ENCODE assay signal across 1 cellular context in the genomic region with DNA sequence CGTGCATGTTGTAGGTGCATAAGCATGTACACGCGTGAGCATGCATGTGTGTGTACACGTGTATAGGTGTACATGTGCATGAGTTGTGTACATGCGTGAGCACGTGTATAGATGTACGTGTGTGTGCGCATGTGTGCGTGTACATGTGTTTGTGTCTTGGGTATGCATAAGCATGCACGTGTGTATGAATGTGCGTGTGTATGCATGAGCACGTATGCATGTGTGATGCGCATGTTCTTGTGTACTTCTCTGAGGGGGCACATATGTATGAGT.
TF ChIP-seq lines count a peak whose summit lies in the region.

No MANE protein-coding gene starts in this region.

TF ChIP-seq in WTC11, 78 proteins besides CTCF, POLR2A, EP300 and RAD21 (continued from another document):
- TF ChIP-seq, protein P1, sequence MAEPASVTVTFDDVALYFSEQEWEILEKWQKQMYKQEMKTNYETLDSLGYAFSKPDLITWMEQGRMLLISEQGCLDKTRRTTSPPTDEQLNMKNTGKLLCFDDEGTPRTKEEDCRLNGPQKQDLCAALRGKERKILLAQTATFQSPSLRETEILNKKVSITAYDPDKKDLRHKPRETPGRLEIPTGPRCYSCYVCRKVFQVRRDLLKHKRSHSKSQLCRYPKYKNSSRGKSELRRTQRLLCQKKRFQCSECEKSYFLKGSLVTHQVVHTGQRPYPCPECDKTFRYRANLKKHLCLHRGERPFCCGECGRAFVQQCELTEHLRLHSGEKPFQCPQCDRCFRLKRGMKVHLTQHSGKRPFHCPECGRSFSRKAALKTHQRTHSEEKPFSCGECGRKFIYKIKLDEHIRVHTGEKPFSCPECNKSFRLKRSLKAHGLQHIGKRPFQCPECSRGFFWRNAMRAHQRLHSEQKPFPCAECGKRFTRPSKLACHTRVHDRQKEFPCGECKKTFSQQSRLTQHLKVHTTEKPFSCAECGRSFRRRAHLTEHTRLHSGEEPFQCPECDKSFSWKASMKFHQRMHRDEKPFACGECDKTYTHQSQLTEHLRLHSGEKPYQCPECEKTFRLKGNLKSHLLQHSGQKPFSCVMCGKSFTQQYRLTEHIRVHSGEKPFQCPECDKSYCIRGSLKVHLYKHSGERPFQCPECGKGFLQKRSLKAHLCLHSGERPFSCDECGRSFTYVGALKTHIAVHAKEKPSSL (CRISPR knock-in tag; conservative IDR thresholded peaks at IDR 0.05): no peak
- TF ChIP-seq, protein P2, sequence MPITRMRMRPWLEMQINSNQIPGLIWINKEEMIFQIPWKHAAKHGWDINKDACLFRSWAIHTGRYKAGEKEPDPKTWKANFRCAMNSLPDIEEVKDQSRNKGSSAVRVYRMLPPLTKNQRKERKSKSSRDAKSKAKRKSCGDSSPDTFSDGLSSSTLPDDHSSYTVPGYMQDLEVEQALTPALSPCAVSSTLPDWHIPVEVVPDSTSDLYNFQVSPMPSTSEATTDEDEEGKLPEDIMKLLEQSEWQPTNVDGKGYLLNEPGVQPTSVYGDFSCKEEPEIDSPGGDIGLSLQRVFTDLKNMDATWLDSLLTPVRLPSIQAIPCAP (CRISPR knock-in tag; IDR thresholded peaks at IDR 0.05): no peak
- no peak for TF ChIP-seq SOX15 (CRISPR knock-in tag; IDR thresholded peaks at IDR 0.05)
- TF ChIP-seq, protein P3, sequence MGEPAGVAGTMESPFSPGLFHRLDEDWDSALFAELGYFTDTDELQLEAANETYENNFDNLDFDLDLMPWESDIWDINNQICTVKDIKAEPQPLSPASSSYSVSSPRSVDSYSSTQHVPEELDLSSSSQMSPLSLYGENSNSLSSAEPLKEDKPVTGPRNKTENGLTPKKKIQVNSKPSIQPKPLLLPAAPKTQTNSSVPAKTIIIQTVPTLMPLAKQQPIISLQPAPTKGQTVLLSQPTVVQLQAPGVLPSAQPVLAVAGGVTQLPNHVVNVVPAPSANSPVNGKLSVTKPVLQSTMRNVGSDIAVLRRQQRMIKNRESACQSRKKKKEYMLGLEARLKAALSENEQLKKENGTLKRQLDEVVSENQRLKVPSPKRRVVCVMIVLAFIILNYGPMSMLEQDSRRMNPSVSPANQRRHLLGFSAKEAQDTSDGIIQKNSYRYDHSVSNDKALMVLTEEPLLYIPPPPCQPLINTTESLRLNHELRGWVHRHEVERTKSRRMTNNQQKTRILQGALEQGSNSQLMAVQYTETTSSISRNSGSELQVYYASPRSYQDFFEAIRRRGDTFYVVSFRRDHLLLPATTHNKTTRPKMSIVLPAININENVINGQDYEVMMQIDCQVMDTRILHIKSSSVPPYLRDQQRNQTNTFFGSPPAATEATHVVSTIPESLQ (CRISPR knock-in tag; IDR thresholded peaks at IDR 0.05): no peak
- TF ChIP-seq, protein P4, sequence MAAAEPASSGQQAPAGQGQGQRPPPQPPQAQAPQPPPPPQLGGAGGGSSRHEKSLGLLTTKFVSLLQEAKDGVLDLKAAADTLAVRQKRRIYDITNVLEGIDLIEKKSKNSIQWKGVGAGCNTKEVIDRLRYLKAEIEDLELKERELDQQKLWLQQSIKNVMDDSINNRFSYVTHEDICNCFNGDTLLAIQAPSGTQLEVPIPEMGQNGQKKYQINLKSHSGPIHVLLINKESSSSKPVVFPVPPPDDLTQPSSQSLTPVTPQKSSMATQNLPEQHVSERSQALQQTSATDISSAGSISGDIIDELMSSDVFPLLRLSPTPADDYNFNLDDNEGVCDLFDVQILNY (CRISPR knock-in tag; IDR thresholded peaks at IDR 0.05): no peak
- TF ChIP-seq ZNF416 (CRISPR knock-in tag; IDR thresholded peaks at IDR 0.05): no peak
- no peak for TF ChIP-seq TEAD4 (CRISPR knock-in tag; IDR thresholded peaks at IDR 0.05)
